Comparison of ENCODE assay signal across 1 cellular context in the genomic region with DNA sequence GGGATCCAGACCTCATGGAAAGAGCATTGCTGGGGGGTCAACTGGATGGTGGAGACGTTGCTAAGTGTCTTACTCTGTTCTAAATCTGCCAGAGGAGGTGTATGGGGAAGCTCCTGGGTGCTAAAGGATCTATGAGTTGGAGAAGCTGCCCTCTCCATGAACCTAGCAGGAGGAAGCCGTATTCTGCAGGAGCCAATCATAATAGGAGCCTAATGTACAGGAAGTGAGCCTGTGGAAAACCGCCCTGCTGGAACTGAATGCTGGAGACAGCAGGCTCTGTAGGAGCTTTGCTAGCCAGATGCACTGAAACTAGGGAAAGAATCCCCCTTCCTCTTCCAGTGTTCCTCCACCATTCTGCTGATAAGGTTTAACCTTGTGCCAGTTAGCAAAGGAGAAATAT.
TF ChIP-seq lines count a peak whose summit lies in the region.

No MANE protein-coding gene starts in this region.

TF ChIP-seq in SK-N-SH, 30 proteins besides CTCF, POLR2A, EP300 and RAD21:
- TF ChIP-seq, protein P1, sequence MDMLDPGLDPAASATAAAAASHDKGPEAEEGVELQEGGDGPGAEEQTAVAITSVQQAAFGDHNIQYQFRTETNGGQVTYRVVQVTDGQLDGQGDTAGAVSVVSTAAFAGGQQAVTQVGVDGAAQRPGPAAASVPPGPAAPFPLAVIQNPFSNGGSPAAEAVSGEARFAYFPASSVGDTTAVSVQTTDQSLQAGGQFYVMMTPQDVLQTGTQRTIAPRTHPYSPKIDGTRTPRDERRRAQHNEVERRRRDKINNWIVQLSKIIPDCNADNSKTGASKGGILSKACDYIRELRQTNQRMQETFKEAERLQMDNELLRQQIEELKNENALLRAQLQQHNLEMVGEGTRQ (IDR thresholded peaks at IDR 0.05; ENCODE audit: borderline replicate concordance, low read depth, low read length) = no peak
- TF ChIP-seq FOSL2 (IDR thresholded peaks at IDR 0.05; ENCODE audit: borderline replicate concordance, low read depth) = no peak
- no peak for TF ChIP-seq ELF1 (IDR thresholded peaks at IDR 0.05)
- TF ChIP-seq, protein P2, sequence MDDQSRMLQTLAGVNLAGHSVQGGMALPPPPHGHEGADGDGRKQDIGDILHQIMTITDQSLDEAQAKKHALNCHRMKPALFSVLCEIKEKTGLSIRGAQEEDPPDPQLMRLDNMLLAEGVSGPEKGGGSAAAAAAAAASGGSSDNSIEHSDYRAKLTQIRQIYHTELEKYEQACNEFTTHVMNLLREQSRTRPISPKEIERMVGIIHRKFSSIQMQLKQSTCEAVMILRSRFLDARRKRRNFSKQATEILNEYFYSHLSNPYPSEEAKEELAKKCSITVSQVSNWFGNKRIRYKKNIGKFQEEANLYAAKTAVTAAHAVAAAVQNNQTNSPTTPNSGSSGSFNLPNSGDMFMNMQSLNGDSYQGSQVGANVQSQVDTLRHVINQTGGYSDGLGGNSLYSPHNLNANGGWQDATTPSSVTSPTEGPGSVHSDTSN (IDR thresholded peaks at IDR 0.05) = no peak
- no peak for TF ChIP-seq TEAD4 (IDR thresholded peaks at IDR 0.05; ENCODE audit: borderline replicate concordance, insufficient read depth)
- no peak for TF ChIP-seq NFIC (IDR thresholded peaks at IDR 0.05; ENCODE audit: borderline replicate concordance)
- TF ChIP-seq GATA2 (CRISPR knock-in tag; IDR thresholded peaks at IDR 0.05) = no peak
- TF ChIP-seq, protein P3, sequence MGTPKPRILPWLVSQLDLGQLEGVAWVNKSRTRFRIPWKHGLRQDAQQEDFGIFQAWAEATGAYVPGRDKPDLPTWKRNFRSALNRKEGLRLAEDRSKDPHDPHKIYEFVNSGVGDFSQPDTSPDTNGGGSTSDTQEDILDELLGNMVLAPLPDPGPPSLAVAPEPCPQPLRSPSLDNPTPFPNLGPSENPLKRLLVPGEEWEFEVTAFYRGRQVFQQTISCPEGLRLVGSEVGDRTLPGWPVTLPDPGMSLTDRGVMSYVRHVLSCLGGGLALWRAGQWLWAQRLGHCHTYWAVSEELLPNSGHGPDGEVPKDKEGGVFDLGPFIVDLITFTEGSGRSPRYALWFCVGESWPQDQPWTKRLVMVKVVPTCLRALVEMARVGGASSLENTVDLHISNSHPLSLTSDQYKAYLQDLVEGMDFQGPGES (IDR thresholded peaks at IDR 0.05; ENCODE audit: low read depth, low read length) = no peak
- TF ChIP-seq MXI1 (IDR thresholded peaks at IDR 0.05; ENCODE audit: low read depth, low read length) = no peak
- TF ChIP-seq, protein P4, sequence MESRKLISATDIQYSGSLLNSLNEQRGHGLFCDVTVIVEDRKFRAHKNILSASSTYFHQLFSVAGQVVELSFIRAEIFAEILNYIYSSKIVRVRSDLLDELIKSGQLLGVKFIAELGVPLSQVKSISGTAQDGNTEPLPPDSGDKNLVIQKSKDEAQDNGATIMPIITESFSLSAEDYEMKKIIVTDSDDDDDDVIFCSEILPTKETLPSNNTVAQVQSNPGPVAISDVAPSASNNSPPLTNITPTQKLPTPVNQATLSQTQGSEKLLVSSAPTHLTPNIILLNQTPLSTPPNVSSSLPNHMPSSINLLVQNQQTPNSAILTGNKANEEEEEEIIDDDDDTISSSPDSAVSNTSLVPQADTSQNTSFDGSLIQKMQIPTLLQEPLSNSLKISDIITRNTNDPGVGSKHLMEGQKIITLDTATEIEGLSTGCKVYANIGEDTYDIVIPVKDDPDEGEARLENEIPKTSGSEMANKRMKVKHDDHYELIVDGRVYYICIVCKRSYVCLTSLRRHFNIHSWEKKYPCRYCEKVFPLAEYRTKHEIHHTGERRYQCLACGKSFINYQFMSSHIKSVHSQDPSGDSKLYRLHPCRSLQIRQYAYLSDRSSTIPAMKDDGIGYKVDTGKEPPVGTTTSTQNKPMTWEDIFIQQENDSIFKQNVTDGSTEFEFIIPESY (IDR thresholded peaks at IDR 0.05; ENCODE audit: borderline replicate concordance, low read depth) = no peak
- no peak for TF ChIP-seq GABPA (IDR thresholded peaks at IDR 0.05; ENCODE audit: low read depth)
- TF ChIP-seq, protein P5, sequence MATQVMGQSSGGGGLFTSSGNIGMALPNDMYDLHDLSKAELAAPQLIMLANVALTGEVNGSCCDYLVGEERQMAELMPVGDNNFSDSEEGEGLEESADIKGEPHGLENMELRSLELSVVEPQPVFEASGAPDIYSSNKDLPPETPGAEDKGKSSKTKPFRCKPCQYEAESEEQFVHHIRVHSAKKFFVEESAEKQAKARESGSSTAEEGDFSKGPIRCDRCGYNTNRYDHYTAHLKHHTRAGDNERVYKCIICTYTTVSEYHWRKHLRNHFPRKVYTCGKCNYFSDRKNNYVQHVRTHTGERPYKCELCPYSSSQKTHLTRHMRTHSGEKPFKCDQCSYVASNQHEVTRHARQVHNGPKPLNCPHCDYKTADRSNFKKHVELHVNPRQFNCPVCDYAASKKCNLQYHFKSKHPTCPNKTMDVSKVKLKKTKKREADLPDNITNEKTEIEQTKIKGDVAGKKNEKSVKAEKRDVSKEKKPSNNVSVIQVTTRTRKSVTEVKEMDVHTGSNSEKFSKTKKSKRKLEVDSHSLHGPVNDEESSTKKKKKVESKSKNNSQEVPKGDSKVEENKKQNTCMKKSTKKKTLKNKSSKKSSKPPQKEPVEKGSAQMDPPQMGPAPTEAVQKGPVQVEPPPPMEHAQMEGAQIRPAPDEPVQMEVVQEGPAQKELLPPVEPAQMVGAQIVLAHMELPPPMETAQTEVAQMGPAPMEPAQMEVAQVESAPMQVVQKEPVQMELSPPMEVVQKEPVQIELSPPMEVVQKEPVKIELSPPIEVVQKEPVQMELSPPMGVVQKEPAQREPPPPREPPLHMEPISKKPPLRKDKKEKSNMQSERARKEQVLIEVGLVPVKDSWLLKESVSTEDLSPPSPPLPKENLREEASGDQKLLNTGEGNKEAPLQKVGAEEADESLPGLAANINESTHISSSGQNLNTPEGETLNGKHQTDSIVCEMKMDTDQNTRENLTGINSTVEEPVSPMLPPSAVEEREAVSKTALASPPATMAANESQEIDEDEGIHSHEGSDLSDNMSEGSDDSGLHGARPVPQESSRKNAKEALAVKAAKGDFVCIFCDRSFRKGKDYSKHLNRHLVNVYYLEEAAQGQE (IDR thresholded peaks at IDR 0.05; ENCODE audit: low read depth, low read length) = no peak
